8 cellular contexts compared by ENCODE assay signal in the genomic region with DNA sequence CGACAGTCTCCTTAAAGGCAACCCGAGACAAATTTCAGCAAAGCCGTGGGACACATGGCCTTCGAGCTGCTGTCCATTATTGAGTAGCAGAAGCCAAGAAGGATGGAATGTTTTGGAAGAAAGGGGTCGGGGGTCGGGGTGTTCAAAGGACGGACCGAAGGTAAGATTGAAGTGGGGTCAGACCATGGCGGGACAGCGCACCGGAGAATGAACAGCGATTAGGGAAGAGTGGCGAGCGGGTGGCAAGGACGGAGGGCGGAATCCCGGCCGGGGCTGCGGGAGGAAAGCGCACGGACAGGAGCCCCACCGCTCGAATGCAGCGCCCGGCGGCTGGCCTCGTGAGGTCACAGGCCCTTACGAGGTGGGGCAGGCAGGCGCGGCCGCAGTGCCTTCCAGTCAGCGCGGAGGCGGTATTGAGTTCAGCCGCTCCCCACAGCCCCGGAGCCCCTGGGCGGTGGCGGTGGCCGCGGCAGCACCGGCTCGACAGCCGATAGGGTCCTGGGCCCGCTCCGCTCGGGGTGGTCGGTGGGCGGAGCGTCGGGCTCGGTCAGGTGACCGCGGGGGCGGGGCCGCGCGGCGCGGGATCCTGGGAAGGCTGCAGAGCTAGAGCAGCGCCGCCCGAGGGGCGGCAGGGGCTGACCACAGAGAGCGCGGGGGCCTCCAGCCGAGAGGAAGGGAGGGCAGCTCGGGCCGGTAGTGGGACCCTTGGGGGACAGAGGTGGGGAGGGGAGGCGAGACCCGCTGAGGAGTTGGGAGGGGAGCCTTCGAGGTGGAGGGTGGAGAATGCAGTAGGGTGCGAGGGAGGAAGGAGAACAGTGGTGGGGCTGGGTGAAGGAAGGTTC. TPM values are rescaled to one million over a fixed set of nuclear protein-coding genes. Genes with fewer than 3 reads are reported as not detected.
A peak's percentile ranks its signal among the peaks of the same experiment; 100 is the strongest.
DNase-seq lines count a peak whose midpoint lies in the region; ATAC-seq and TF ChIP-seq lines count a peak whose summit lies in the region.

A gene with protein sequence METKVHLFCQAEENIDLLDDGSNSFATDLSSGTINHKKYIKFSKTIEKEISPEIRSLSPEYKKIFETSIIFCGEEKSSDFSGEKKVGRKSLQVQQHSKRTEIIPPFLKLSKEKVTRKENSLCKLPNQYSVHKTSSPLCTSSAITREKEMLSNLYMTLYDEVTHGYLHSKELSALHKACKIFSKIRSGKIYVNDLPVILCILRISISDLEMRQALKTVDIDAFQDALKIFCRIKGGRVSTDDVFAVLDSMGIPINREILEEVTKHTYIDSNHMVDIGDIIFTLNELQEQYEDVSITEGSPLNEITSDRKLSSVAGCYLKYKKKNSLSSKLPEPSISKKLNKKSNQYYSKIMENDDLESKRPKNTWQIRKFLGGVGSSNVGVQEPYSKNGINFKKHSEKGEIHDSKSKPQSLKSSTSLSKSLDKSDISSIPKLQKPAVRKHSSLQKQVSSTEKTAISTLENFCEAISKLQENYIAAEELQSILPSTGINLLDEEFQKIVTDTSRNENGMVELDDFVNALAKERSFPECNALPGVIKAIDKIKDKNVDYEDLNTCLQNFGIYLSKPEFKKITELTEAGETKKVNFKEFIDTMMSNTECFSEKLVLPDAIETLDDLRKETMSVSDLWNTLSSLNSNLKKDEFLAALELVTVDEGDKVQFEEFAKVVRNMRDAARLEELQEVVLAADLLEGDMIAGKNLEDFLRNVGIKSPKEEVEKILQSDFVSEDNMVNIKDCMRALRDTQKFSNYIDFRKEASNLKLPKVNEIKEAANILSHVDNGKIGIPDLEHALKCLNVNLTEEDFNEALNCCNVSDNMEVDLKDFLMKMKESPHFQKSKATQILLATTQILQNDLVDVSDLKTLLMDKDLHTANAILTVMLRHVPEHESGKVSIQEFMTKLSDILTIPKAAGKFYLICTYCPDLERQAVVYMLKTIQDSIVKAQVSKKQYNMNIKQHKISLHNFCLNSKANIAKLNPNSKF (plus strand): TSS at position 574 of the 842 bp plus-strand sequence. CDS start 4,399 bp downstream, outside the sequence.

- peak; percentile 75 for ATAC-seq in GM21723 (IDR thresholded peaks at IDR 0.05; ENCODE audit: unreplicated experiment)
- peak; percentile 93 for ATAC-seq in stimulated activated naive CD8-positive, alpha-beta T cell treated with anti-CD3 and anti-CD28 coated beads, Interleukin-15, Interleukin-2, amounts not matched to agents 100 U/mL and 50 U/mL, for 24 hours

- peak within 1 kb of the TSS; percentile 99 for H3K4me2 ChIP-seq in DOHH2 (ENCODE audit: low read length)

- H3K4me3 ChIP-seq in DOHH2 (ENCODE audit: low read length) (peak within 1 kb of the TSS; percentile 83), fibroblast of pulmonary artery (replicated peaks; ENCODE audit: low read depth, low read length) (peak within 1 kb of the TSS; percentile 71)

- H4K20me1 ChIP-seq in DOHH2 (ENCODE audit: control insufficient read depth, insufficient read depth, low read depth, low read length) = no peaks in the 10 kb centered on the region

- H3K9me3 ChIP-seq in DOHH2 (ENCODE audit: control insufficient read depth, insufficient read depth, low read length) = peaks cover 3% of the 10 kb centered on the region; the same call in 1 of the 2 replicates

- peaks cover 19% of the 10 kb centered on the region for H3K27me3 Mint-ChIP-seq in activated T-helper 2 cell treated with anti-CD3 and anti-CD28 coated beads, Interferon-gamma antibody, Interleukin-2, Interleukin-4, amounts not matched to agents 10 μg/mL and 5 μg/mL and 100 μg/mL, durations not matched to agents 14 hours and 24 hours and 36 hours (ENCODE audit: low read depth)
- H3K27me3 Mint-ChIP-seq in nephron (ENCODE audit: low read depth) = peaks cover 9% of the 10 kb centered on the region

- H3K36me3 ChIP-seq in DOHH2 (ENCODE audit: control insufficient read depth, low read length) = no peaks in the 10 kb centered on the region

- no peak for TF ChIP-seq CTCF in DOHH2 (IDR thresholded peaks at IDR 0.05; ENCODE audit: low read depth, low read length, poor library complexity, severe bottlenecking)
- TF ChIP-seq CTCF in fibroblast of pulmonary artery (IDR thresholded peaks at IDR 0.05; ENCODE audit: low read length, missing control alignments) = no peak
- peak in 1 of 3 experiments; percentile 14 for TF ChIP-seq CTCF in nephron (IDR thresholded peaks at IDR 0.05; ENCODE audit: unreplicated experiment in 3 of 3)

- no peaks in the 10 kb centered on the region for H3K9me2 ChIP-seq in DOHH2 (replicated peaks; ENCODE audit: control insufficient read depth, low read length)

- no peaks in the 10 kb centered on the region for H3K79me2 ChIP-seq in DOHH2 (ENCODE audit: control insufficient read depth, low read length)

- H3K4me1 ChIP-seq in DOHH2 (ENCODE audit: control insufficient read depth, low read length) = peaks cover 23% of the 10 kb centered on the region

- peak within 1 kb of the TSS; percentile 93 for H3K27ac Mint-ChIP-seq in activated T-helper 2 cell treated with anti-CD3 and anti-CD28 coated beads, Interferon-gamma antibody, Interleukin-2, Interleukin-4, amounts not matched to agents 10 μg/mL and 5 μg/mL and 100 μg/mL, durations not matched to agents 14 hours and 24 hours and 36 hours
- peak within 1 kb of the TSS; percentile 58 to 96 (median 78) for H3K27ac Mint-ChIP-seq in nephron

- H3K36me3 Mint-ChIP-seq in activated T-helper 2 cell treated with anti-CD3 and anti-CD28 coated beads, Interferon-gamma antibody, Interleukin-2, Interleukin-4, amounts not matched to agents 10 μg/mL and 5 μg/mL and 100 μg/mL, durations not matched to agents 14 hours and 24 hours and 36 hours (ENCODE audit: low read depth) = no peaks in the 10 kb centered on the region
- H3K36me3 Mint-ChIP-seq in nephron (ENCODE audit: low read depth) = peaks cover 12% of the 10 kb centered on the region

- peaks cover 42% of the 10 kb centered on the region for H3K27me3 ChIP-seq in DOHH2 (ENCODE audit: control insufficient read depth, low read length)

- no peak within 1 kb of the TSS for H3K27ac ChIP-seq in DOHH2 (ENCODE audit: low read depth, low read length)

- H3F3A ChIP-seq in DOHH2 (ENCODE audit: control insufficient read depth, insufficient read depth) = peaks cover 18% of the 10 kb centered on the region

- DNase-seq in KG1 (lab: John Stamatoyannopoulos, UW) = peak; percentile 71
- DNase-seq in RKO (ENCODE audit: low spot score) = peak; percentile 77
- DNase-seq in activated T-helper 2 cell treated with anti-CD3 and anti-CD28 coated beads, Interferon-gamma antibody, Interleukin-2, Interleukin-4, amounts not matched to agents 10 μg/mL and 5 μg/mL and 100 μg/mL, durations not matched to agents 14 hours and 24 hours and 36 hours (ENCODE audit: low spot score) = peak; percentile 75
- DNase-seq in fibroblast of pulmonary artery (ENCODE audit: low read depth) = peak; percentile 86
- peak; percentile 86 for DNase-seq in stimulated activated naive CD8-positive, alpha-beta T cell treated with anti-CD3 and anti-CD28 coated beads, Interleukin-15, Interleukin-2, amounts not matched to agents 100 U/mL and 50 U/mL, for 24 hours

- H3K4me1 Mint-ChIP-seq in activated T-helper 2 cell treated with anti-CD3 and anti-CD28 coated beads, Interferon-gamma antibody, Interleukin-2, Interleukin-4, amounts not matched to agents 10 μg/mL and 5 μg/mL and 100 μg/mL, durations not matched to agents 14 hours and 24 hours and 36 hours (ENCODE audit: low read depth) = peaks cover 15% of the 10 kb centered on the region
- peaks cover 4% of the 10 kb centered on the region for H3K4me1 Mint-ChIP-seq in nephron

- intact Hi-C loops in activated T-helper 2 cell treated with anti-CD3 and anti-CD28 coated beads, Interferon-gamma antibody, Interleukin-2, Interleukin-4, amounts not matched to agents 10 μg/mL and 5 μg/mL and 100 μg/mL, durations not matched to agents 14 hours and 24 hours and 36 hours (cut with micrococcal nuclease) = no loop called here

- H3K4me3 Mint-ChIP-seq in activated T-helper 2 cell treated with anti-CD3 and anti-CD28 coated beads, Interferon-gamma antibody, Interleukin-2, Interleukin-4, amounts not matched to agents 10 μg/mL and 5 μg/mL and 100 μg/mL, durations not matched to agents 14 hours and 24 hours and 36 hours (ENCODE audit: low read depth) = peak within 1 kb of the TSS; percentile 94
- H3K4me3 Mint-ChIP-seq in nephron = peak within 1 kb of the TSS; percentile 88 to 95 (median 93)

- H3K9me3 Mint-ChIP-seq in activated T-helper 2 cell treated with anti-CD3 and anti-CD28 coated beads, Interferon-gamma antibody, Interleukin-2, Interleukin-4, amounts not matched to agents 10 μg/mL and 5 μg/mL and 100 μg/mL, durations not matched to agents 14 hours and 24 hours and 36 hours = peaks cover 7% of the 10 kb centered on the region
- H3K9me3 Mint-ChIP-seq in nephron = peaks cover 22% of the 10 kb centered on the region

RNA-seq across cellular contexts. Expression of the gene that starts here (rescaled TPM):
- 1.4 and 2.7 TPM in 2 replicates for total RNA-seq in activated T-helper 2 cell treated with anti-CD3 and anti-CD28 coated beads, Interferon-gamma antibody, Interleukin-2, Interleukin-4, amounts not matched to agents 10 μg/mL and 5 μg/mL and 100 μg/mL, durations not matched to agents 14 hours and 24 hours and 36 hours
